ENCODE assay signal across 11 cellular contexts in genomic region chr9:6805532-6805931, GRCh38. TPM values are rescaled to one million over a fixed set of nuclear protein-coding genes. Genes with fewer than 3 reads are reported as not detected.
DNase-seq lines count a peak whose midpoint lies in the region; ATAC-seq and TF ChIP-seq lines count a peak whose summit lies in the region.
"Had no signal": no experiment of that assay in that cellular context is flagged by ENCODE, and none has a peak within 500 bp of the region (broad histone marks: within the 10 kb centered on the region; RNA-seq: fewer than 3 reads in every experiment).

No MANE protein-coding gene starts in this region.

- no peaks in the 10 kb centered on the region for H3K9me3 Mint-ChIP-seq in naive thymus-derived CD8-positive, alpha-beta T cell

- no peak for ATAC-seq in naive thymus-derived CD8-positive, alpha-beta T cell
- ATAC-seq in GM19455 (IDR thresholded peaks at IDR 0.05; ENCODE audit: unreplicated experiment) = no peak
- ATAC-seq in HG03460 (IDR thresholded peaks at IDR 0.05; ENCODE audit: unreplicated experiment) = no peak

- no peaks in the 10 kb centered on the region for H3K27me3 ChIP-seq in dorsolateral prefrontal cortex
- H3K27me3 ChIP-seq: breast epithelium, spleen had no signal

- H3K4me1 Mint-ChIP-seq in naive thymus-derived CD8-positive, alpha-beta T cell = peaks cover 2 to 7% (median 5%) of the 10 kb centered on the region in 4 donors

- H3K27ac ChIP-seq in dorsolateral prefrontal cortex = peak overlapping the region in 6 of 59 donors; percentile 1 to 33 (median 18)
- H3K27ac ChIP-seq: breast epithelium, spleen had no signal

- intact Hi-C loops in dorsolateral prefrontal cortex (cut with DNase I) = no loop called here

- no peaks in the 10 kb centered on the region for H3K27me3 Mint-ChIP-seq in naive thymus-derived CD8-positive, alpha-beta T cell

- peak overlapping the region in 2 of 10 donors; percentile 36 to 57 for H3K27ac Mint-ChIP-seq in naive thymus-derived CD8-positive, alpha-beta T cell

- DNase-seq in AG09319 (ENCODE audit: extremely low read depth, low read depth) = peak; percentile 14
- peak; percentile 26 for DNase-seq in NAMALWA (ENCODE audit: low spot score)
- peak in 7 of 10 donors; percentile 57 to 85 (median 67) for DNase-seq in dorsolateral prefrontal cortex
- peak; percentile 43 for DNase-seq in kidney glomerular epithelial cell (lab: John Stamatoyannopoulos, UW)
- DNase-seq in naive thymus-derived CD8-positive, alpha-beta T cell = no peak
- DNase-seq in stimulated activated CD4-positive, alpha-beta T cell treated with anti-CD3 and anti-CD28 coated beads, Interleukin-4, amount 100 ng/mL, for 24 hours = no peak
- DNase-seq: activated CD8-positive, alpha-beta memory T cell treated with anti-CD3 and anti-CD28 coated beads, Interleukin-2, amount 50 U/mL, for 4 hours; spleen had no signal

- TF ChIP-seq CTCF in AG09319 (IDR thresholded peaks at IDR 0.05; ENCODE audit: low read depth, low read length) = no peak
- no peak for TF ChIP-seq CTCF in dorsolateral prefrontal cortex (IDR thresholded peaks at IDR 0.05 in 54 of 56, conservative IDR thresholded peaks at IDR 0.05 in 2 of 56; ENCODE audit: low read depth in 1 of 56, partially characterized antibody in 56 of 56)

- POLR2A ChIA-PET in naive thymus-derived CD8-positive, alpha-beta T cell (lab: Charles Lee) = no interaction called here

- H3K4me3 Mint-ChIP-seq in naive thymus-derived CD8-positive, alpha-beta T cell = no peak overlapping the region

- H3K36me3 Mint-ChIP-seq in naive thymus-derived CD8-positive, alpha-beta T cell = peaks cover 0 to 53% (median 13%) of the 10 kb centered on the region in 3 donors

- no peak overlapping the region for H3K4me3 ChIP-seq in dorsolateral prefrontal cortex
- H3K4me3 ChIP-seq: breast epithelium, spleen had no signal

RNA-seq across cellular contexts. Expression of gene KDM4C, which starts 47.8 kb away (rescaled TPM):
- total RNA-seq in dorsolateral prefrontal cortex = 10 to 100 TPM; 44.2 to 96.0 (median 66.5) TPM
- total RNA-seq in naive thymus-derived CD8-positive, alpha-beta T cell = 10 to 100 TPM; 74.5 to 83.6 TPM
- polyA plus RNA-seq in naive thymus-derived CD8-positive, alpha-beta T cell = 10 to 100 TPM; 27.5 to 27.8 (median 27.6) TPM

Comparison
In these comparisons a context has a peak if more than half of its experiments do, and no peak if none do; other contexts are left out.
1. DNase-seq: peak in AG09319 (single experiment), NAMALWA (single experiment), dorsolateral prefrontal cortex (7 of 10) and kidney glomerular epithelial cell (single experiment); none in naive thymus-derived CD8-positive, alpha-beta T cell (0 of 10) and stimulated activated CD4-positive, alpha-beta T cell treated with anti-CD3 and anti-CD28 coated beads, Interleukin-4, amount 100 ng/mL, for 24 hours (single experiment).